In the genomic region with DNA sequence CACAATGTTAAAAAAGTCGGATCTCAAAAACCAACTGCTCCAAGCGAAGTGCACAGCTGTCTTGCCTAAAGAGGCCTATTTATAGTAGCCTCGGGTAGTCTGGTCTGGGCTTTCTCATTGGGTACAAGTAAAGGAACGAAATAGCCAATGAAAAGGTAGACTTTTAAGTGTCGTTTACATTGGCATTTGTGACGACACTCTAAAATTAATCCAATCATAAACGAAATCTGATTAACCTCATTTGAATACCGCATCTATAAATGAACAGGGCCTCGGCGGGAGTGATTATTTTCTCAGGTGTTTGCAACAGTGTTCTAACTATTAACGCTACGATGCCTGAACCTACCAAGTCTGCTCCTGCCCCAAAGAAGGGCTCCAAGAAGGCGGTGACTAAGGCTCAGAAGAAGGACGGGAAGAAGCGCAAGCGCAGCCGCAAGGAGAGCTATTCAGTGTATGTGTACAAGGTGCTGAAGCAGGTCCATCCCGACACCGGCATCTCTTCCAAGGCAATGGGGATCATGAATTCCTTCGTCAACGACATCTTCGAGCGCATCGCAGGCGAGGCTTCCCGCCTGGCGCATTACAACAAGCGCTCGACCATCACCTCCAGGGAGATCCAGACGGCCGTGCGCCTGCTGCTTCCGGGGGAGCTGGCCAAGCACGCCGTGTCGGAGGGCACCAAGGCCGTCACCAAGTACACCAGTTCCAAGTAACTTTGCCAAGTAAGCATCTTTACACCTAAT, we compare ENCODE assay signal across 8 cellular contexts.
A peak's percentile ranks its signal among the peaks of the same experiment; 100 is the strongest.
DNase-seq lines count a peak whose midpoint lies in the region; ATAC-seq, FAIRE-seq and TF ChIP-seq lines count a peak whose summit lies in the region.

No MANE protein-coding gene starts in this region.

- H3K9ac ChIP-seq in kidney (ENCODE audit: low read length in 2 of 2), result peak overlapping the region; percentile 66 to 83

- H3K9me3 ChIP-seq in kidney (ENCODE audit: control insufficient read depth in 1 of 2, low read length in 2 of 2), result no peaks in the 10 kb centered on the region

- H3K4me1 Mint-ChIP-seq in chondrocyte (ENCODE audit: low read depth), result peaks cover 40% of the 10 kb centered on the region

- ATAC-seq in GM19025 (IDR thresholded peaks at IDR 0.05; ENCODE audit: low read depth, unreplicated experiment) (peak; percentile 48), HG03342 (IDR thresholded peaks at IDR 0.05; ENCODE audit: unreplicated experiment) (peak; percentile 63)

- DNase-seq in AG09309 (ENCODE audit: low read depth), result peak; percentile 99
- DNase-seq in NCI-H446 treated with DMSO at 0.1 percent for 48 hours (lab: John Stamatoyannopoulos, UW), result peak; percentile 99
- peak; percentile 80 for DNase-seq in activated CD4-positive, CD25-positive, alpha-beta regulatory T cell treated with anti-CD3 and anti-CD28 coated beads, Interleukin-2, amount 50 U/mL, for 72 hours
- DNase-seq in chondrocyte (ENCODE audit: low spot score), result no peak
- DNase-seq in kidney, result peak; percentile 92
- peak; percentile 47 to 74 for DNase-seq in stimulated activated CD4-positive, alpha-beta T cell treated with anti-CD3 and anti-CD28 coated beads, Interleukin-15, amount 100 ng/mL, for 1 hour (ENCODE audit: low read depth in 1 of 2, low spot score in 1 of 2)

- H3K4me3 ChIP-seq in AG09309 (ENCODE audit: control insufficient read depth, low read depth, low read length), result peak overlapping the region; percentile 55
- H3K4me3 ChIP-seq in kidney (ENCODE audit: low read length in 2 of 2), result peak overlapping the region; percentile 75 to 88

- intact Hi-C loops in kidney (cut with DNase I), result no loop called here

- H3K36me3 Mint-ChIP-seq in chondrocyte (ENCODE audit: low read depth), result no peaks in the 10 kb centered on the region

- H3K27me3 Mint-ChIP-seq in chondrocyte (ENCODE audit: low read depth), result no peaks in the 10 kb centered on the region

- H3K9me3 Mint-ChIP-seq in chondrocyte (ENCODE audit: low read depth), result no peaks in the 10 kb centered on the region

- FAIRE-seq in kidney (lab: Jason Lieb, UNC), result peak; percentile 99

- peak overlapping the region; percentile 78 for H3K4me3 Mint-ChIP-seq in chondrocyte (ENCODE audit: unreplicated experiment)

- no peaks in the 10 kb centered on the region for H3K36me3 ChIP-seq in kidney (ENCODE audit: control insufficient read depth in 1 of 2, insufficient read depth in 2 of 2, low read length in 2 of 2)

- peak overlapping the region; percentile 89 to 95 for H3K27ac ChIP-seq in kidney (ENCODE audit: low read depth in 2 of 2, low read length in 2 of 2)

- peaks cover 8 to 10% of the 10 kb centered on the region in 2 donors for H3K4me1 ChIP-seq in kidney (ENCODE audit: control insufficient read depth in 1 of 2, insufficient read depth in 1 of 2, low read depth in 1 of 2, low read length in 2 of 2)

- peak overlapping the region; percentile 99 for H3K27ac Mint-ChIP-seq in chondrocyte (ENCODE audit: unreplicated experiment)

- TF ChIP-seq CTCF in AG09309 (IDR thresholded peaks at IDR 0.05; ENCODE audit: control insufficient read depth, insufficient read depth, low read depth, low read length, missing control alignments) (no peak), chondrocyte (IDR thresholded peaks at IDR 0.05) (no peak), kidney (IDR thresholded peaks at IDR 0.05; ENCODE audit: borderline replicate concordance, extremely low read depth, insufficient read depth) (no peak)
